ENCODE assay signal across 8 cellular contexts in the genomic region with DNA sequence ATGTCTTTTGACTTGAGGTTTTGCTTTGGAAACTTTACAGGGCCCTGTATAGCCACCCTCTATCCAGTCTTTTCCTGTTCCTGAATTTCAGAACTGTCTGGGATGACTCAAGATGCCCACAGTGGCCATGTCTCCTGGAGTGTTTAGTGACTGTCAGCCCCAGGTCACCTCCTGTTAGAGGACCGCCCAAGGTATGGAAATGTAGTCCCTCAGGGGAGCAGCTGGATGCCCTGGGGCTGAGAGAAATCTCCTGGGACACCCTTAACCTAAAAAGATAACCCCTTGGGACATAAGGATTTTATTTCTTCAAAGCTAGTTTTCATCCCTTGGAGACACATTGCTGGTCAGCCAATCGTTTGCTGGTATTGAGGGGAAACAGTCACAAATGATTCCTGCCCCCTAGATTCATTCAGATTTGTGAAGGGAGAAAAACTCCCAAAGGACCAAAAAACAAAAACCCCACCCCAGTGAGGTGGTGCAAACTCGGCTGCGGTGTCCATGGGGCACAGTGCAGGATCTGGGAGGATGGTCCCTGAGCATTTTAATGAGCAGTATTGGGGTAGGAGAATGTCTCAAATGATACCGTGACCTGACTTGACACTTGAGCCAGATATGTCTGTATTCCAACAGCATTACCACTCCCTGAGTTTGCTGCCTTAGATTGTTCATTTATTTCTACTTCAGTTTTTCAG. TPM values are rescaled to one million over a fixed set of nuclear protein-coding genes. Genes with fewer than 3 reads are reported as not detected.
DNase-seq lines count a peak whose midpoint lies in the region; ATAC-seq lines count a peak whose summit lies in the region.

No MANE protein-coding gene starts in this region.

- peak; percentile 77 for DNase-seq in activated CD4-positive, alpha-beta T cell treated with anti-CD3 and anti-CD28 coated beads, Interleukin-2, amount 10 ng/mL, durations not matched to agents 24 days and 14 days
- DNase-seq in activated CD4-positive, alpha-beta T cell treated with anti-CD3 and anti-CD28 coated beads, Interleukin-2, amount 50 U/mL, for 1 hour = no peak
- DNase-seq in activated CD4-positive, alpha-beta memory T cell treated with anti-CD3 and anti-CD28 coated beads, Interleukin-2, amount 10 ng/mL, durations not matched to agents 7 days and 5 days = no peak
- no peak for DNase-seq in right cardiac atrium
- DNase-seq in GF-D8 (lab: John Stamatoyannopoulos, UW) = no peak
- no peak for DNase-seq in stimulated activated CD4-positive, alpha-beta T cell treated with anti-CD3 and anti-CD28 coated beads, Interleukin-4, amount 100 ng/mL, for 1 hour

- POLR2A ChIA-PET in activated CD4-positive, alpha-beta memory T cell treated with anti-CD3 and anti-CD28 coated beads, Interleukin-2, amount 10 ng/mL, durations not matched to agents 7 days and 5 days (lab: Charles Lee) = interaction anchor here (2.0 to 4.2 kb wide), 6 partner anchors 51 to 673 kb away, joined by 4 to 31 read pairs (median 14); partner anchors contain the start of genes ARMC5, PYCARD and RUSF1

- ATAC-seq in right cardiac atrium = peak in 1 of 2 donors; percentile 9
- no peak for ATAC-seq in GM21367 (IDR thresholded peaks at IDR 0.05; ENCODE audit: unreplicated experiment)

- H3K4me1 Mint-ChIP-seq in activated CD4-positive, alpha-beta T cell treated with anti-CD3 and anti-CD28 coated beads, Interleukin-2, amount 10 ng/mL, durations not matched to agents 24 days and 14 days = peaks cover 67% of the 10 kb centered on the region
- peaks cover 79% of the 10 kb centered on the region for H3K4me1 Mint-ChIP-seq in activated CD4-positive, alpha-beta memory T cell treated with anti-CD3 and anti-CD28 coated beads, Interleukin-2, amount 10 ng/mL, durations not matched to agents 7 days and 5 days

- intact Hi-C loops in activated CD4-positive, alpha-beta T cell treated with anti-CD3 and anti-CD28 coated beads, Interleukin-2, amount 10 ng/mL, durations not matched to agents 24 days and 14 days (cut with micrococcal nuclease) = loop anchor here (10.0 kb wide), 2 partner anchors 520 to 1220 kb away; partner anchors contain the start of genes FBRS, ITGAX and PRR14
- intact Hi-C loops in right cardiac atrium (cut with DNase I) = loop anchor here in 1 of 4 donors (10.0 kb wide), 1 partner anchor 360 kb away; no protein-coding TSS in a partner anchor

- peaks cover 64% of the 10 kb centered on the region for H3K36me3 Mint-ChIP-seq in activated CD4-positive, alpha-beta T cell treated with anti-CD3 and anti-CD28 coated beads, Interleukin-2, amount 10 ng/mL, durations not matched to agents 24 days and 14 days (ENCODE audit: low read depth)
- H3K36me3 Mint-ChIP-seq in activated CD4-positive, alpha-beta memory T cell treated with anti-CD3 and anti-CD28 coated beads, Interleukin-2, amount 10 ng/mL, durations not matched to agents 7 days and 5 days (ENCODE audit: low read depth) = peaks cover 79% of the 10 kb centered on the region

- no peak overlapping the region for H3K27ac ChIP-seq in right cardiac atrium (ENCODE audit: low read length)
- H3K27ac ChIP-seq in thymus (ENCODE audit: low read depth) = peak overlapping the region; percentile 44

- H3K4me1 ChIP-seq in right cardiac atrium (ENCODE audit: control insufficient read depth, insufficient read depth, low read length) = peaks cover 13% of the 10 kb centered on the region
- peaks cover 21% of the 10 kb centered on the region for H3K4me1 ChIP-seq in thymus (ENCODE audit: control insufficient read depth, insufficient read depth, low read length)

- 62% methylated on average over 5 of the region's 5 CpGs for WGBS in right cardiac atrium
- 79% methylated on average over 5 of the region's 5 CpGs for WGBS in thymus

- peak overlapping the region; percentile 90 for H3K4me3 Mint-ChIP-seq in activated CD4-positive, alpha-beta T cell treated with anti-CD3 and anti-CD28 coated beads, Interleukin-2, amount 10 ng/mL, durations not matched to agents 24 days and 14 days
- H3K4me3 Mint-ChIP-seq in activated CD4-positive, alpha-beta memory T cell treated with anti-CD3 and anti-CD28 coated beads, Interleukin-2, amount 10 ng/mL, durations not matched to agents 7 days and 5 days = peak overlapping the region; percentile 87

- CTCF ChIA-PET in activated CD4-positive, alpha-beta memory T cell treated with anti-CD3 and anti-CD28 coated beads, Interleukin-2, amount 10 ng/mL, durations not matched to agents 7 days and 5 days (lab: Charles Lee) = no interaction called here

- H3K27me3 ChIP-seq in right cardiac atrium (ENCODE audit: control insufficient read depth, insufficient read depth) (no peaks in the 10 kb centered on the region), thymus (ENCODE audit: control insufficient read depth, insufficient read depth) (no peaks in the 10 kb centered on the region)

- H3K4me3 ChIP-seq in right cardiac atrium (ENCODE audit: low read length) (peak overlapping the region; percentile 100), thymus (ENCODE audit: low read length) (peak overlapping the region; percentile 98)

- peaks cover 8% of the 10 kb centered on the region for H3K9me3 Mint-ChIP-seq in activated CD4-positive, alpha-beta T cell treated with anti-CD3 and anti-CD28 coated beads, Interleukin-2, amount 10 ng/mL, durations not matched to agents 24 days and 14 days
- H3K9me3 Mint-ChIP-seq in activated CD4-positive, alpha-beta memory T cell treated with anti-CD3 and anti-CD28 coated beads, Interleukin-2, amount 10 ng/mL, durations not matched to agents 7 days and 5 days = peaks cover 31% of the 10 kb centered on the region

- H3K27ac Mint-ChIP-seq in activated CD4-positive, alpha-beta T cell treated with anti-CD3 and anti-CD28 coated beads, Interleukin-2, amount 10 ng/mL, durations not matched to agents 24 days and 14 days = peak overlapping the region; percentile 94
- peak overlapping the region; percentile 97 for H3K27ac Mint-ChIP-seq in activated CD4-positive, alpha-beta memory T cell treated with anti-CD3 and anti-CD28 coated beads, Interleukin-2, amount 10 ng/mL, durations not matched to agents 7 days and 5 days

- H3K9me3 ChIP-seq in right cardiac atrium (ENCODE audit: control insufficient read depth, low read length) = no peaks in the 10 kb centered on the region
- H3K9me3 ChIP-seq in thymus (ENCODE audit: control insufficient read depth) = no peaks in the 10 kb centered on the region

- H3K27me3 Mint-ChIP-seq in activated CD4-positive, alpha-beta T cell treated with anti-CD3 and anti-CD28 coated beads, Interleukin-2, amount 10 ng/mL, durations not matched to agents 24 days and 14 days = no peaks in the 10 kb centered on the region
- no peaks in the 10 kb centered on the region for H3K27me3 Mint-ChIP-seq in activated CD4-positive, alpha-beta memory T cell treated with anti-CD3 and anti-CD28 coated beads, Interleukin-2, amount 10 ng/mL, durations not matched to agents 7 days and 5 days

- H3K36me3 ChIP-seq in thymus (ENCODE audit: control insufficient read depth, insufficient read depth) = peaks cover 6% of the 10 kb centered on the region

RNA-seq across cellular contexts. Expression of gene ZNF267, which starts 1.7 kb away (rescaled TPM):
- total RNA-seq in activated CD4-positive, alpha-beta T cell treated with anti-CD3 and anti-CD28 coated beads, Interleukin-2, amount 10 ng/mL, durations not matched to agents 24 days and 14 days = 77.7 and 78.3 TPM in 2 replicates
- total RNA-seq in activated CD4-positive, alpha-beta memory T cell treated with anti-CD3 and anti-CD28 coated beads, Interleukin-2, amount 10 ng/mL, durations not matched to agents 7 days and 5 days = 10 to 100 TPM; 86.2 to 88.3 TPM
- total RNA-seq in right cardiac atrium = 1 to 10 TPM; 6.4 to 9.9 (median 7.1) TPM
- polyA plus RNA-seq in right cardiac atrium = 3.4 TPM
- 13.9 TPM for polyA plus RNA-seq in thymus
